1 cellular context compared by ENCODE assay signal in genomic region chr19:46600393-46601317, GRCh38.
A peak's percentile ranks its signal among the peaks of the same experiment; 100 is the strongest.
TF ChIP-seq lines count a peak whose summit lies in the region.

No MANE protein-coding gene starts in this region.

TF ChIP-seq in HepG2, 621 proteins besides CTCF, POLR2A, EP300 and RAD21 (continued from another document and continues in another):
- TF ChIP-seq CEBPZ (IDR thresholded peaks at IDR 0.05; ENCODE audit: low read length) = no peak
- TF ChIP-seq REPIN1 (CRISPR knock-in tag; IDR thresholded peaks at IDR 0.05; ENCODE audit: borderline replicate concordance, low read depth) = peak; percentile 60; the same call in 1 of the 2 replicates
- peak; percentile 78 for TF ChIP-seq PHF20 (CRISPR knock-in tag; IDR thresholded peaks at IDR 0.05)
- TF ChIP-seq RAD51 (IDR thresholded peaks at IDR 0.05; ENCODE audit: borderline replicate concordance) = no peak
- TF ChIP-seq, protein P1, sequence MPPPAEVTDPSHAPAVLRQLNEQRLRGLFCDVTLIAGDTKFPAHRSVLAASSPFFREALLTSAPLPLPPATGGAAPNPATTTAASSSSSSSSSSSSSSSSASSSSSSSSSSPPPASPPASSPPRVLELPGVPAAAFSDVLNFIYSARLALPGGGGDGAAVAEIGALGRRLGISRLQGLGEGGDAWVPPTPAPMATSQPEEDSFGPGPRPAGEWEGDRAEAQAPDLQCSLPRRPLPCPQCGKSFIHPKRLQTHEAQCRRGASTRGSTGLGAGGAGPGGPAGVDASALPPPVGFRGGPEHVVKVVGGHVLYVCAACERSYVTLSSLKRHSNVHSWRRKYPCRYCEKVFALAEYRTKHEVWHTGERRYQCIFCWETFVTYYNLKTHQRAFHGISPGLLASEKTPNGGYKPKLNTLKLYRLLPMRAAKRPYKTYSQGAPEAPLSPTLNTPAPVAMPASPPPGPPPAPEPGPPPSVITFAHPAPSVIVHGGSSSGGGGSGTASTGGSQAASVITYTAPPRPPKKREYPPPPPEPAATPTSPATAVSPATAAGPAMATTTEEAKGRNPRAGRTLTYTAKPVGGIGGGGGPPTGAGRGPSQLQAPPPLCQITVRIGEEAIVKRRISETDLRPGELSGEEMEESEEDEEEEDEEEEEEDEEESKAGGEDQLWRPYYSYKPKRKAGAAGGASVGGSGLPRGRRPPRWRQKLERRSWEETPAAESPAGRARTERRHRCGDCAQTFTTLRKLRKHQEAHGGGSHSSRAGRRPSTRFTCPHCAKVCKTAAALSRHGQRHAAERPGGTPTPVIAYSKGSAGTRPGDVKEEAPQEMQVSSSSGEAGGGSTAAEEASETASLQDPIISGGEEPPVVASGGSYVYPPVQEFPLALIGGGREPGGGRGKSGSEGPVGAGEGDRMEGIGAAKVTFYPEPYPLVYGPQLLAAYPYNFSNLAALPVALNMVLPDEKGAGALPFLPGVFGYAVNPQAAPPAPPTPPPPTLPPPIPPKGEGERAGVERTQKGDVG (CRISPR knock-in tag; IDR thresholded peaks at IDR 0.05; ENCODE audit: borderline replicate concordance) = no peak
- no peak for TF ChIP-seq NR2F1 (CRISPR knock-in tag; IDR thresholded peaks at IDR 0.05)
- TF ChIP-seq ZNF589 (CRISPR knock-in tag; conservative IDR thresholded peaks at IDR 0.05) = peak; percentile 84; the same call in 1 of the 2 replicates
- TF ChIP-seq DR1 (CRISPR knock-in tag; IDR thresholded peaks at IDR 0.05) = peak; percentile 40; the same call in 1 of the 2 replicates
- TF ChIP-seq EED (CRISPR knock-in tag; IDR thresholded peaks at IDR 0.05) = peak; percentile 78
- peak; percentile 88; the same call in 1 of the 2 replicates for TF ChIP-seq MYNN (CRISPR knock-in tag; IDR thresholded peaks at IDR 0.05; ENCODE audit: low read depth)
- no peak for TF ChIP-seq FIP1L1 (IDR thresholded peaks at IDR 0.05; ENCODE audit: borderline replicate concordance, insufficient read depth, low read depth, low read length)
- 0 out of 2 replicates have a peak, but pooled peaks have one; percentile 17 for TF ChIP-seq SATB2 (CRISPR knock-in tag; IDR thresholded peaks at IDR 0.05)
- no peak for TF ChIP-seq CEBPB (IDR thresholded peaks at IDR 0.05; ENCODE audit: borderline replicate concordance, low read depth, low read length)
- TF ChIP-seq ZSCAN25 (CRISPR knock-in tag; IDR thresholded peaks at IDR 0.05) = peak; percentile 84
- TF ChIP-seq, protein P2, sequence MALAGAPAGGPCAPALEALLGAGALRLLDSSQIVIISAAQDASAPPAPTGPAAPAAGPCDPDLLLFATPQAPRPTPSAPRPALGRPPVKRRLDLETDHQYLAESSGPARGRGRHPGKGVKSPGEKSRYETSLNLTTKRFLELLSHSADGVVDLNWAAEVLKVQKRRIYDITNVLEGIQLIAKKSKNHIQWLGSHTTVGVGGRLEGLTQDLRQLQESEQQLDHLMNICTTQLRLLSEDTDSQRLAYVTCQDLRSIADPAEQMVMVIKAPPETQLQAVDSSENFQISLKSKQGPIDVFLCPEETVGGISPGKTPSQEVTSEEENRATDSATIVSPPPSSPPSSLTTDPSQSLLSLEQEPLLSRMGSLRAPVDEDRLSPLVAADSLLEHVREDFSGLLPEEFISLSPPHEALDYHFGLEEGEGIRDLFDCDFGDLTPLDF (CRISPR knock-in tag; IDR thresholded peaks at IDR 0.05) = peak; percentile 64; the same call in 1 of the 2 replicates
- TF ChIP-seq MAF1 (CRISPR knock-in tag; IDR thresholded peaks at IDR 0.05; ENCODE audit: borderline replicate concordance) = peak; percentile 88; the same call in 1 of the 2 replicates
- TF ChIP-seq ZNF704 (CRISPR knock-in tag; IDR thresholded peaks at IDR 0.05; ENCODE audit: borderline replicate concordance) = peak; percentile 87; the same call in 1 of the 2 replicates
- no peak for TF ChIP-seq WIZ (CRISPR knock-in tag; IDR thresholded peaks at IDR 0.05)
- no peak for TF ChIP-seq ZNF570 (CRISPR knock-in tag; IDR thresholded peaks at IDR 0.05; ENCODE audit: borderline replicate concordance)
- peak; percentile 99 for TF ChIP-seq ZBTB14 (CRISPR knock-in tag; IDR thresholded peaks at IDR 0.05)
- no peak; the same call in 1 of the 2 replicates for TF ChIP-seq ZNF879 (CRISPR knock-in tag; IDR thresholded peaks at IDR 0.05)
- TF ChIP-seq SRSF9 (IDR thresholded peaks at IDR 0.05; ENCODE audit: borderline replicate concordance, insufficient read depth, low read depth, low read length, poor library complexity, severe bottlenecking) = no peak
- TF ChIP-seq ZNF496 (CRISPR knock-in tag; IDR thresholded peaks at IDR 0.05; ENCODE audit: insufficient replicate concordance) = no peak
- peak; percentile 47 for TF ChIP-seq ETV5 (CRISPR knock-in tag; IDR thresholded peaks at IDR 0.05; ENCODE audit: borderline replicate concordance)
- no peak for TF ChIP-seq ZNF550 (CRISPR knock-in tag; IDR thresholded peaks at IDR 0.05; ENCODE audit: borderline replicate concordance)
- TF ChIP-seq ZNF432 (CRISPR knock-in tag; IDR thresholded peaks at IDR 0.05; ENCODE audit: borderline replicate concordance) = no peak
- 0 out of 2 replicates have a peak, but pooled peaks have one; percentile 50 for TF ChIP-seq REL (CRISPR knock-in tag; conservative IDR thresholded peaks at IDR 0.05)
- TF ChIP-seq PHB2 (IDR thresholded peaks at IDR 0.05; ENCODE audit: partially characterized antibody) = no peak
- TF ChIP-seq ELF1 (CRISPR knock-in tag; IDR thresholded peaks at IDR 0.05) = peak; percentile 69
- TF ChIP-seq GLMP (CRISPR knock-in tag; IDR thresholded peaks at IDR 0.05; ENCODE audit: borderline replicate concordance) = no peak
- TF ChIP-seq ZBTB46 (CRISPR knock-in tag; IDR thresholded peaks at IDR 0.05; ENCODE audit: borderline replicate concordance) = no peak
- no peak; the same call in 1 of the 2 replicates for TF ChIP-seq GATA4 (IDR thresholded peaks at IDR 0.05; ENCODE audit: borderline replicate concordance, low read depth)
- no peak for TF ChIP-seq NCOA5 (CRISPR knock-in tag; IDR thresholded peaks at IDR 0.05)
- no peak for TF ChIP-seq NONO (IDR thresholded peaks at IDR 0.05)
- TF ChIP-seq NONO (CRISPR knock-in tag; conservative IDR thresholded peaks at IDR 0.05) = peak; percentile 98
- TF ChIP-seq ELK4 (CRISPR knock-in tag; IDR thresholded peaks at IDR 0.05; ENCODE audit: borderline replicate concordance) = no peak
- no peak for TF ChIP-seq ATM (IDR thresholded peaks at IDR 0.05; ENCODE audit: borderline replicate concordance)
- no peak for TF ChIP-seq DNMT3B (CRISPR knock-in tag; conservative IDR thresholded peaks at IDR 0.05)
- TF ChIP-seq ZNF615 (CRISPR knock-in tag; IDR thresholded peaks at IDR 0.05; ENCODE audit: borderline replicate concordance) = 0 out of 2 replicates have a peak, but pooled peaks have one; percentile 73
- TF ChIP-seq ZNF10 (CRISPR knock-in tag; IDR thresholded peaks at IDR 0.05; ENCODE audit: borderline replicate concordance, low read depth) = no peak
- no peak for TF ChIP-seq USF2 (IDR thresholded peaks at IDR 0.05; ENCODE audit: low read depth, low read length)
- no peak for TF ChIP-seq USF2 (CRISPR knock-in tag; IDR thresholded peaks at IDR 0.05; ENCODE audit: borderline replicate concordance)
- no peak; the same call in 1 of the 2 replicates for TF ChIP-seq AKAP8 (CRISPR knock-in tag; IDR thresholded peaks at IDR 0.05)
- no peak for TF ChIP-seq IRX3 (CRISPR knock-in tag; IDR thresholded peaks at IDR 0.05; ENCODE audit: borderline replicate concordance, low read depth)
- TF ChIP-seq ZNF329 (CRISPR knock-in tag; IDR thresholded peaks at IDR 0.05; ENCODE audit: low read depth) = 0 out of 2 replicates have a peak, but pooled peaks have one; percentile 14
- TF ChIP-seq BRCA1 (CRISPR knock-in tag; IDR thresholded peaks at IDR 0.05) = no peak
- TF ChIP-seq ZNF33B (CRISPR knock-in tag; IDR thresholded peaks at IDR 0.05) = peak; percentile 48; the same call in 1 of the 2 replicates
- TF ChIP-seq, protein P3, sequence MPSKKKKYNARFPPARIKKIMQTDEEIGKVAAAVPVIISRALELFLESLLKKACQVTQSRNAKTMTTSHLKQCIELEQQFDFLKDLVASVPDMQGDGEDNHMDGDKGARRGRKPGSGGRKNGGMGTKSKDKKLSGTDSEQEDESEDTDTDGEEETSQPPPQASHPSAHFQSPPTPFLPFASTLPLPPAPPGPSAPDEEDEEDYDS (CRISPR knock-in tag; IDR thresholded peaks at IDR 0.05) = peak; percentile 86
- 0 out of 2 replicates have a peak, but pooled peaks have one; percentile 25 for TF ChIP-seq U2AF2 (IDR thresholded peaks at IDR 0.05; ENCODE audit: low read depth, low read length)
- no peak; the same call in 1 of the 2 replicates for TF ChIP-seq RELA (CRISPR knock-in tag; IDR thresholded peaks at IDR 0.05)
- TF ChIP-seq ZFAT (CRISPR knock-in tag; conservative IDR thresholded peaks at IDR 0.05) = no peak
